Comparison of ENCODE assay signal across 16 cellular contexts in the genomic region with DNA sequence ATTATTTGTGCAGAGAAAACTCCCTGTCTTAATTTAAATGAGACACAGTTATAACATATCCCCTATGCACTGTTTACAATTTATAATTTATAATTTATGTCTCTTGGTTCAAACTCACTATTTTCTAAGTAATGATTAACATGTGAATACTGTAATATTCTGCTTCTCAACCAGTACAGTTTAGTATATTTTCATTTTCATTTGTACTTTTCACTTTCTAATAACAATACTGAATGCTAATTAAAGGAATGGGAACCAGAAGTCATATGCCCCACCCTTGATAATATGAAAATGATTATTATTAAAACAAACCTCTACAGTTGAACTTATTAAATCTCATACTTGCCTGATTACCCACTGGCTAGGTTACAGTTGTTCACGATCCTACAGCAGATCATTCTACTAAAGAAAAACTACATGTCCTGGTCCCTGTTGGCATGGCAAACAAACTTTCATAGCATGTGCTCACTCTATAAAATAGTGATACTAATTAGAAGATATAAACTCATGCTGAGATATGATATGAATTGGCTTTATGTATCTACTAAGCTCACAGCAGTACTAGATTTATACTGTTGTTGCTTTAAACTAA.
DNase-seq lines count a peak whose midpoint lies in the region; ATAC-seq and FAIRE-seq lines count a peak whose summit lies in the region.
"Had no signal": no experiment of that assay in that cellular context is flagged by ENCODE, and none has a peak within 500 bp of the region (broad histone marks: within the 10 kb centered on the region; RNA-seq: fewer than 3 reads in every experiment).

No MANE protein-coding gene starts in this region.

- ATAC-seq in GM18511 (IDR thresholded peaks at IDR 0.05; ENCODE audit: unreplicated experiment): peak; percentile 63
- peak; percentile 52 for ATAC-seq in GM19467 (IDR thresholded peaks at IDR 0.05; ENCODE audit: unreplicated experiment)
- peak; percentile 61 for ATAC-seq in HG02870 (IDR thresholded peaks at IDR 0.05; ENCODE audit: unreplicated experiment)
- ATAC-seq in HG03520 (IDR thresholded peaks at IDR 0.05; ENCODE audit: unreplicated experiment): peak; percentile 46
- ATAC-seq: Panc1; stimulated activated memory B cell treated with anti-CD40 and anti-IgM and Interleukin-4, amounts not matched to agents 10 μg/mL and 1 μg/mL and 100 μg/mL, for 72 hours had no signal

- no peak for FAIRE-seq in GM19239 (lab: Jason Lieb, UNC)
- FAIRE-seq: pancreas had no signal

- DNase-seq in GM19239 (ENCODE audit: insufficient read length, low spot score) (no peak), NCI-H187 treated with DMSO at 0.1 percent for 48 hours (lab: John Stamatoyannopoulos, UW) (no peak), activated T-cell treated with anti-CD3 and anti-CD28 coated beads for 4 hours (no peak), DMS153 treated with DMSO at 0.1 percent for 48 hours (lab: John Stamatoyannopoulos, UW; ENCODE audit: unreplicated experiment) (no peak)
- DNase-seq: activated CD4-positive, alpha-beta T cell treated with anti-CD3 and anti-CD28 coated beads, Interleukin-2, amount 50 U/mL, for 48 hours; activated naive CD4-positive, alpha-beta T cell treated with anti-CD3 and anti-CD28 coated beads, Interleukin-2, amount 10 ng/mL, durations not matched to agents 7 days and 5 days; cerebellar nuclear complex; pancreas; stimulated activated CD4-positive, alpha-beta T cell treated with anti-CD3 and anti-CD28 coated beads, Interleukin-1b, Interleukin-23, amount 100 ng/mL, for 48 hours; T-helper 2 cell had no signal
